9 cellular contexts compared by ENCODE assay signal in the genomic region with DNA sequence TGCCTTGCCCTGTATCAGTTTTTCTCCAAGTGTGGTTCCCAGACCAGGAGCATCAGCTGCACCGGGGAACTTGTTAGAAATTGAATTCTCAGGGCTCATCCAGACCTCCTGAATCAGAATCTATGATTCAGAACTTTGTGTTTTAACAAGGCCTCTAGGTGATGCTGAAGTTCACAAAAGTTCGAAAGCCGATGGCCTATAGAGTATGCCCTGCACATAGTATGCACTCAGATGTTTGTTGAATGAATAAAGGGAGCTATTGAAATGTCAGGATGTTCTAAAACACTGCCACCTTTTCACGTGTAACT. TPM values are rescaled to one million over a fixed set of nuclear protein-coding genes. Genes with fewer than 3 reads are reported as not detected.
DNase-seq lines count a peak whose midpoint lies in the region; ATAC-seq, FAIRE-seq and TF ChIP-seq lines count a peak whose summit lies in the region.
"Had no signal": no experiment of that assay in that cellular context is flagged by ENCODE, and none has a peak within 500 bp of the region (broad histone marks: within the 10 kb centered on the region; RNA-seq: fewer than 3 reads in every experiment).

No MANE protein-coding gene starts in this region.

- in situ Hi-C loops in T47D (cut with HindIII; ENCODE audit: low pct_unique_long_range_greater_than_20kb, low sequenced_read_pairs): no loop called here
- in situ Hi-C loops in HepG2 (cut with HindIII; ENCODE audit: extremely low pct_ligation_motif_present, low pct_unique_long_range_greater_than_20kb): no loop called here

- H3K4me3 ChIP-seq in A673 (ENCODE audit: low read depth, low read length, poor library complexity, severe bottlenecking) (peak overlapping the region; percentile 86), HUES6 (ENCODE audit: low read depth, low read length) (peak overlapping the region; percentile 67), HepG2 (replicated peaks in 1 of 3; ENCODE audit: insufficient read depth in 1 of 3, low read depth in 2 of 3, low read length in 3 of 3) (peak overlapping the region; percentile 60 to 78 (median 64)), OCI-LY7 (ENCODE audit: low read depth, low read length, poor library complexity, severe bottlenecking) (no peak overlapping the region)

- peak overlapping the region; percentile 98 for H3K4me3 Mint-ChIP-seq in type B pancreatic cell

- POLR2A ChIA-PET in A673 (lab: Charles Lee; ENCODE audit: low non-redundant PET) (interaction anchor here (0.6 to 0.7 kb wide), 2 partner anchors 15 to 543 kb away, joined by 3 read pairs; no protein-coding TSS in a partner anchor), HepG2 (lab: Yijun Ruan, JAX) (interaction anchor here (1.4 to 6.3 kb wide), 3 partner anchors 9 to 22 kb away, joined by 5 to 69 read pairs (median 12); no protein-coding TSS in a partner anchor), OCI-LY7 (lab: Charles Lee) (no interaction called here)

- TF ChIP-seq CTCF in A673 (conservative IDR thresholded peaks at IDR 0.05; ENCODE audit: low read depth, low read length) (no peak), HepG2 (CRISPR knock-in tag; IDR thresholded peaks at IDR 0.05) (no peak), type B pancreatic cell (conservative IDR thresholded peaks at IDR 0.05) (no peak), OCI-LY7 (conservative IDR thresholded peaks at IDR 0.05; ENCODE audit: low read length) (no peak)

- CTCF ChIA-PET in A673 (lab: Charles Lee) (interaction anchor here (0.6 kb wide), 1 partner anchor 59 kb away, joined by 6 read pairs; no protein-coding TSS in a partner anchor), HepG2 (lab: Yijun Ruan, JAX; ENCODE audit: low intra/inter-chr PET ratio, low total read pairs) (no interaction called here), OCI-LY7 (lab: Charles Lee; ENCODE audit: unreplicated experiment) (no interaction called here)

- H3K4me1 Mint-ChIP-seq in type B pancreatic cell (ENCODE audit: unreplicated experiment): peaks cover 27% of the 10 kb centered on the region

- peak; percentile 25 for DNase-seq in A673 (ENCODE audit: low spot score)
- peak; percentile 29 to 43 for DNase-seq in T47D (ENCODE audit: low read depth in 1 of 2, low spot score in 1 of 2)
- DNase-seq in HepG2 (ENCODE audit: low spot score): no peak
- no peak for DNase-seq in type B pancreatic cell (ENCODE audit: extremely low spot score, unreplicated experiment)
- DNase-seq in cerebellar nuclear complex (lab: John Stamatoyannopoulos, UW): no peak
- no peak for DNase-seq in OCI-LY7 (ENCODE audit: low spot score)
- no peak for DNase-seq in NK-92 (lab: John Stamatoyannopoulos, UW; ENCODE audit: unreplicated experiment)

- ATAC-seq in HepG2: peak; percentile 19

- H4K20me1 ChIP-seq in HepG2 (ENCODE audit: insufficient read depth, low read length): no peaks in the 10 kb centered on the region
- no peaks in the 10 kb centered on the region for H4K20me1 ChIP-seq in OCI-LY7 (ENCODE audit: insufficient read depth, low read length)

- TF ChIP-seq EP300 in HepG2 (IDR thresholded peaks at IDR 0.05; ENCODE audit: low read depth in 2 of 2, low read length in 2 of 2) (no peak), HepG2 (CRISPR knock-in tag; IDR thresholded peaks at IDR 0.05; ENCODE audit: borderline replicate concordance) (no peak)

- H3K27me3 ChIP-seq in A673 (replicated peaks; ENCODE audit: insufficient read depth, low read depth, low read length, poor library complexity) (no peaks in the 10 kb centered on the region), HUES6 (ENCODE audit: control insufficient read depth, insufficient read depth, low read length) (no peaks in the 10 kb centered on the region), HepG2 (ENCODE audit: control insufficient read depth in 1 of 2, insufficient read depth in 2 of 2, low read length in 2 of 2) (peaks cover 0 to 17% of the 10 kb centered on the region in 2 experiments; a peak in 3 of 5 replicates)

- H3K79me2 ChIP-seq in HepG2 (ENCODE audit: insufficient read depth, low read length): no peaks in the 10 kb centered on the region
- no peaks in the 10 kb centered on the region for H3K79me2 ChIP-seq in OCI-LY7 (ENCODE audit: insufficient read depth, low read depth, low read length)

- H3K4me2 ChIP-seq in HepG2 (ENCODE audit: low read depth, low read length) (peak overlapping the region; percentile 98), OCI-LY7 (ENCODE audit: low read length) (no peak overlapping the region)

- peaks cover 20% of the 10 kb centered on the region for H3K36me3 ChIP-seq in A673 (ENCODE audit: insufficient read depth, low read length, poor library complexity, severe bottlenecking)
- H3K36me3 ChIP-seq in HUES6 (ENCODE audit: control insufficient read depth, insufficient read depth, low read length): peaks cover 15% of the 10 kb centered on the region
- H3K36me3 ChIP-seq in HepG2 (replicated peaks in 1 of 2; ENCODE audit: control insufficient read depth in 1 of 2, insufficient read depth in 2 of 2, low read length in 2 of 2): no peaks in the 10 kb centered on the region
- no peaks in the 10 kb centered on the region for H3K36me3 ChIP-seq in OCI-LY7 (ENCODE audit: insufficient read depth, low read length)
- H3K36me3 ChIP-seq: neutrophil had no signal

- H3K9ac ChIP-seq in HUES6 (ENCODE audit: low read length): peak overlapping the region; percentile 69
- peak overlapping the region; percentile 54; the same call in 1 of the 2 replicates for H3K9ac ChIP-seq in HepG2 (ENCODE audit: insufficient read depth, low read depth, low read length)

- H3K9me3 Mint-ChIP-seq in type B pancreatic cell: no peaks in the 10 kb centered on the region

- no peak for FAIRE-seq in HepG2 (lab: Jason Lieb, UNC)

- H3K27ac ChIP-seq in A673 (ENCODE audit: low read depth, low read length, poor library complexity, severe bottlenecking) (peak overlapping the region; percentile 87), HUES6 (ENCODE audit: low read depth, low read length) (no peak overlapping the region), HepG2 (ENCODE audit: extremely low read length, insufficient read depth, low read length) (no peak overlapping the region), OCI-LY7 (ENCODE audit: low read depth, low read length, poor library complexity, severe bottlenecking) (no peak overlapping the region)
- H3K27ac ChIP-seq: neutrophil had no signal

- H3K36me3 Mint-ChIP-seq in type B pancreatic cell: peaks cover 11% of the 10 kb centered on the region

- peak overlapping the region; percentile 89 for H3K27ac Mint-ChIP-seq in type B pancreatic cell

- no peaks in the 10 kb centered on the region for H3K9me2 ChIP-seq in OCI-LY7 (ENCODE audit: insufficient read depth, low read length)

- H3K4me1 ChIP-seq in A673 (ENCODE audit: insufficient read depth, low read length, poor library complexity, severe bottlenecking) (peaks cover 24% of the 10 kb centered on the region), HUES6 (ENCODE audit: control insufficient read depth, insufficient read depth, low read length) (peaks cover 10% of the 10 kb centered on the region), HepG2 (ENCODE audit: insufficient read depth, low read length) (peaks cover 25% of the 10 kb centered on the region), OCI-LY7 (ENCODE audit: insufficient read depth, low read length, poor library complexity, severe bottlenecking) (no peaks in the 10 kb centered on the region)

- no peak for TF ChIP-seq POLR2A in HepG2 (IDR thresholded peaks at IDR 0.05; ENCODE audit: insufficient read depth in 1 of 2, low read depth in 2 of 2, low read length in 2 of 2)

- H3K27me3 Mint-ChIP-seq in type B pancreatic cell: peaks cover 26% of the 10 kb centered on the region

- intact Hi-C loops in A673 (cut with micrococcal nuclease; ENCODE audit: unreplicated experiment) (loop anchor here (1.0 kb wide), 1 partner anchor 16 kb away; no protein-coding TSS in a partner anchor), HepG2 (cut with micrococcal nuclease; ENCODE audit: unreplicated experiment) (no loop called here), OCI-LY7 (cut with micrococcal nuclease; ENCODE audit: unreplicated experiment) (no loop called here)

- H2AFZ ChIP-seq in HepG2 (ENCODE audit: low read length): no peak overlapping the region
- H2AFZ ChIP-seq in OCI-LY7 (ENCODE audit: low read length): no peak overlapping the region

- BruUV-seq in A673 (replicated peaks; lab: Mats Ljungman, UMichigan): TSS peak; percentile 21
- no TSS peak for BruUV-seq in HepG2 (replicated peaks; lab: Mats Ljungman, UMichigan)
- no TSS peak for BruUV-seq in OCI-LY7 (replicated peaks; lab: Mats Ljungman, UMichigan)

- H3K9me3 ChIP-seq in A673 (ENCODE audit: low read depth, low read length, poor library complexity, severe bottlenecking): no peaks in the 10 kb centered on the region
- H3K9me3 ChIP-seq in HUES6 (ENCODE audit: control insufficient read depth, insufficient read depth, low read depth, low read length): no peaks in the 10 kb centered on the region
- H3K9me3 ChIP-seq in HepG2 (ENCODE audit: low read length): no peaks in the 10 kb centered on the region
- H3K9me3 ChIP-seq in OCI-LY7 (ENCODE audit: low read length): no peaks in the 10 kb centered on the region
- H3K9me3 ChIP-seq: neutrophil had no signal

- WGBS in HepG2 (ENCODE audit: low lambda C conversion rate): 25% methylated on average over 4 of the region's 4 CpGs

- no peak for TF ChIP-seq RAD21 in HepG2 (CRISPR knock-in tag; IDR thresholded peaks at IDR 0.05)

RNA-seq across cellular contexts. Expression of gene LARP6, which starts 0.7 kb away (rescaled TPM):
- total RNA-seq in A673 (2021) (53.6 and 57.8 TPM in 2 replicates), HepG2 (2016; rRNA removed; fragmentation: Illumina TruSeq; extraction: Trizol) (2.9 and 3.0 TPM in 2 replicates), type B pancreatic cell (ENCODE audit: low replicate concordance) (13.9 and 15.7 TPM in 2 replicates), OCI-LY7 (2022) (not detected in 2 replicates)
- total RNA-seq in HepG2 (2016; cell fraction: cytosol; rRNA removed; fragmentation: Illumina TruSeq; extraction: Trizol; ENCODE audit: low read depth): 7.4 and 9.4 TPM in 2 replicates
- 3.1 and 3.9 TPM in 2 replicates for total RNA-seq in HepG2 (2016; cell fraction: insoluble cytoplasmic fraction; rRNA removed; fragmentation: Illumina TruSeq; extraction: Trizol)
- 5.3 and 6.4 TPM in 2 replicates for total RNA-seq in HepG2 (2016; cell fraction: membrane; rRNA removed; fragmentation: Illumina TruSeq; extraction: Trizol)
- total RNA-seq in HepG2 (2016; cell fraction: nucleus; rRNA removed; fragmentation: Illumina TruSeq; extraction: Trizol): 1.5 and 1.8 TPM in 2 replicates
- 8.2 and 9.7 TPM in 2 replicates for polyA plus RNA-seq in HepG2 (2011; rRNA removed)
- 6.4 and 8.2 TPM in 2 replicates for polyA plus RNA-seq in HepG2 (2011; cell fraction: cytosol; rRNA removed)
- 4.1 and 4.2 TPM in 2 replicates for polyA plus RNA-seq in HepG2 (2011; cell fraction: nucleus; rRNA removed)
- polyA plus RNA-seq in HepG2 (2012): 11.1 and 11.6 TPM in 2 replicates
- polyA plus RNA-seq in HepG2 (2016; cell fraction: cytosol; fragmentation: Illumina TruSeq; extraction: Trizol; ENCODE audit: low read depth): 11.8 and 12.8 TPM in 2 replicates
- 3.1 and 3.3 TPM in 2 replicates for polyA plus RNA-seq in HepG2 (2016; cell fraction: insoluble cytoplasmic fraction; fragmentation: Illumina TruSeq; extraction: Trizol; ENCODE audit: low read depth)
- 6.5 and 8.6 TPM in 2 replicates for polyA plus RNA-seq in HepG2 (2016; cell fraction: membrane; fragmentation: Illumina TruSeq; extraction: Trizol; ENCODE audit: low read depth)
- polyA plus RNA-seq in HepG2 (2016; cell fraction: nucleus; fragmentation: Illumina TruSeq; extraction: Trizol; ENCODE audit: insufficient read depth, low read depth): 2.3 and 4.2 TPM in 2 replicates
- 5.9 and 25.3 TPM in 2 replicates for polyA minus RNA-seq in HepG2 (2011; rRNA and poly(A)+ RNA removed; ENCODE audit: low replicate concordance)
- polyA minus RNA-seq in HepG2 (2011; cell fraction: cytosol; rRNA and poly(A)+ RNA removed): 1.8 and 2.5 TPM in 2 replicates
- 2.6 and 3.2 TPM in 2 replicates for polyA minus RNA-seq in HepG2 (2011; cell fraction: nucleus; rRNA and poly(A)+ RNA removed)
- total RNA-seq in OCI-LY7 (2014; rRNA removed; shearing (Covaris generic)): not detected in 2 replicates

RNA-seq across cellular contexts. Expression of gene THAP10, which starts 37.6 kb away (rescaled TPM):
- total RNA-seq in A673 (2021): 6.2 and 6.6 TPM in 2 replicates
- total RNA-seq in HepG2 (2016; rRNA removed; fragmentation: Illumina TruSeq; extraction: Trizol): 0.64 and 0.66 TPM in 2 replicates
- 0.79 TPM in 1 of 2 replicates, not detected in the other for total RNA-seq in HepG2 (2016; cell fraction: cytosol; rRNA removed; fragmentation: Illumina TruSeq; extraction: Trizol; ENCODE audit: low read depth)
- 0.61 and 1.1 TPM in 2 replicates for total RNA-seq in HepG2 (2016; cell fraction: insoluble cytoplasmic fraction; rRNA removed; fragmentation: Illumina TruSeq; extraction: Trizol)
- 0.37 and 0.52 TPM in 2 replicates for total RNA-seq in HepG2 (2016; cell fraction: membrane; rRNA removed; fragmentation: Illumina TruSeq; extraction: Trizol)
- 0.56 and 0.84 TPM in 2 replicates for total RNA-seq in HepG2 (2016; cell fraction: nucleus; rRNA removed; fragmentation: Illumina TruSeq; extraction: Trizol)
- polyA plus RNA-seq in HepG2 (2011; rRNA removed): 0.46 and 0.69 TPM in 2 replicates
- 0.51 and 0.56 TPM in 2 replicates for polyA plus RNA-seq in HepG2 (2011; cell fraction: cytosol; rRNA removed)
- 0.68 and 0.69 TPM in 2 replicates for polyA plus RNA-seq in HepG2 (2011; cell fraction: nucleus; rRNA removed)
- polyA plus RNA-seq in HepG2 (2012): 1.1 and 1.4 TPM in 2 replicates
- 0.17 and 0.35 TPM in 2 replicates for polyA plus RNA-seq in HepG2 (2016; cell fraction: cytosol; fragmentation: Illumina TruSeq; extraction: Trizol; ENCODE audit: low read depth)
- 1.3 and 1.6 TPM in 2 replicates for polyA plus RNA-seq in HepG2 (2016; cell fraction: insoluble cytoplasmic fraction; fragmentation: Illumina TruSeq; extraction: Trizol; ENCODE audit: low read depth)
- 0.53 and 0.68 TPM in 2 replicates for polyA plus RNA-seq in HepG2 (2016; cell fraction: membrane; fragmentation: Illumina TruSeq; extraction: Trizol; ENCODE audit: low read depth)
- 0.99 and 1.2 TPM in 2 replicates for polyA plus RNA-seq in HepG2 (2016; cell fraction: nucleus; fragmentation: Illumina TruSeq; extraction: Trizol; ENCODE audit: insufficient read depth, low read depth)
- 0.36 and 0.82 TPM in 2 replicates for polyA minus RNA-seq in HepG2 (2011; rRNA and poly(A)+ RNA removed; ENCODE audit: low replicate concordance)
- 0.40 and 0.62 TPM in 2 replicates for polyA minus RNA-seq in HepG2 (2011; cell fraction: cytosol; rRNA and poly(A)+ RNA removed)
- polyA minus RNA-seq in HepG2 (2011; cell fraction: nucleus; rRNA and poly(A)+ RNA removed): 0.25 and 0.64 TPM in 2 replicates
- total RNA-seq in type B pancreatic cell (ENCODE audit: low replicate concordance): 2.7 and 5.3 TPM in 2 replicates
- not detected in 2 replicates for total RNA-seq in OCI-LY7 (2014; rRNA removed; shearing (Covaris generic))
- not detected in 2 replicates for total RNA-seq in OCI-LY7 (2022)

RNA-seq across cellular contexts. Expression of gene LRRC49, which starts 38.0 kb away (rescaled TPM):
- 9.2 and 10.9 TPM in 2 replicates for total RNA-seq in A673 (2021)
- total RNA-seq in HepG2 (2016; rRNA removed; fragmentation: Illumina TruSeq; extraction: Trizol): 1.00 and 2.0 TPM in 2 replicates
- 0.35 and 0.51 TPM in 2 replicates for total RNA-seq in HepG2 (2016; cell fraction: cytosol; rRNA removed; fragmentation: Illumina TruSeq; extraction: Trizol; ENCODE audit: low read depth)
- 1.4 and 1.6 TPM in 2 replicates for total RNA-seq in HepG2 (2016; cell fraction: insoluble cytoplasmic fraction; rRNA removed; fragmentation: Illumina TruSeq; extraction: Trizol)
- 1.1 and 1.3 TPM in 2 replicates for total RNA-seq in HepG2 (2016; cell fraction: membrane; rRNA removed; fragmentation: Illumina TruSeq; extraction: Trizol)
- 2.0 and 3.1 TPM in 2 replicates for total RNA-seq in HepG2 (2016; cell fraction: nucleus; rRNA removed; fragmentation: Illumina TruSeq; extraction: Trizol)
- 0.42 and 0.57 TPM in 2 replicates for polyA plus RNA-seq in HepG2 (2011; rRNA removed)
- 0.11 and 0.23 TPM in 2 replicates for polyA plus RNA-seq in HepG2 (2011; cell fraction: cytosol; rRNA removed)
- polyA plus RNA-seq in HepG2 (2011; cell fraction: nucleus; rRNA removed): 0.19 and 0.45 TPM in 2 replicates
- polyA plus RNA-seq in HepG2 (2012): 0.51 and 1.1 TPM in 2 replicates
- 0.29 and 0.34 TPM in 2 replicates for polyA plus RNA-seq in HepG2 (2016; cell fraction: cytosol; fragmentation: Illumina TruSeq; extraction: Trizol; ENCODE audit: low read depth)
- polyA plus RNA-seq in HepG2 (2016; cell fraction: insoluble cytoplasmic fraction; fragmentation: Illumina TruSeq; extraction: Trizol; ENCODE audit: low read depth): 0.80 and 0.97 TPM in 2 replicates
- 0.23 and 0.52 TPM in 2 replicates for polyA plus RNA-seq in HepG2 (2016; cell fraction: membrane; fragmentation: Illumina TruSeq; extraction: Trizol; ENCODE audit: low read depth)
- polyA plus RNA-seq in HepG2 (2016; cell fraction: nucleus; fragmentation: Illumina TruSeq; extraction: Trizol; ENCODE audit: insufficient read depth, low read depth): 0.44 and 2.6 TPM in 2 replicates
- 1.3 and 6.6 TPM in 2 replicates for polyA minus RNA-seq in HepG2 (2011; rRNA and poly(A)+ RNA removed; ENCODE audit: low replicate concordance)
- polyA minus RNA-seq in HepG2 (2011; cell fraction: cytosol; rRNA and poly(A)+ RNA removed): not detected in 2 replicates
- polyA minus RNA-seq in HepG2 (2011; cell fraction: nucleus; rRNA and poly(A)+ RNA removed): 2.7 TPM in 2 replicates
- 6.7 and 13.4 TPM in 2 replicates for total RNA-seq in type B pancreatic cell (ENCODE audit: low replicate concordance)
- total RNA-seq in OCI-LY7 (2014; rRNA removed; shearing (Covaris generic)): not detected in 2 replicates
- not detected in 2 replicates for total RNA-seq in OCI-LY7 (2022)

Comparison
In these comparisons a context has a peak if more than half of its experiments do, and no peak if none do; other contexts are left out.
1. DNase-seq: peak in A673 (single experiment) and T47D (2 of 2); none in HepG2 (single experiment), type B pancreatic cell (single experiment), cerebellar nuclear complex (0 of 2), OCI-LY7 (single experiment) and NK-92 (single experiment).